In the genomic region with DNA sequence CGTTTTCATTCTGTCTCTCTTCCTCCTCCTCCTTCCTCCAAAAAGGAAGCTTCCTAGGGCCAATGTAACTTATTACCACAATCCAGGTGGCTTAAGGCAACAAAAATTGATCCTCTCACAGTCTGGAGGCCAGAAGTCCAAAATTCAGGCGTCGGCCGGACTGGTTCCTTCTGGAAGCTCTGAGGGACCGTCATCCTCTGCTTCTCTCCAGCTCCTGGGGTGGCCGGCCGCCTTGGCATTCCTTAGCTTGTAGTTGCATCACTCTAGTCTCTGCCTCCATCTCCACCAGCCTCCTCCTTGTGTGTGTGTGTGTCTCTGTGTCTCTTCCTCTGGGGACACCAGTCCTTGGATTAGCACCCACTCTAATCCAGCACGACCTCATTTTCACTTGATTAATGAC, we compare ENCODE assay signal across 27 cellular contexts.
"Had no signal": no experiment of that assay in that cellular context is flagged by ENCODE, and none has a peak within 500 bp of the region (broad histone marks: within the 10 kb centered on the region; RNA-seq: fewer than 3 reads in every experiment).

No MANE protein-coding gene starts in this region.

- H3K27ac Mint-ChIP-seq: stimulated activated effector memory CD8-positive, alpha-beta T cell treated with anti-CD3 and anti-CD28 coated beads, Interleukin-12 subunit alpha, Interleukin-12 subunit beta, amount 100 ng/mL, for 72 hours; stimulated activated memory B cell treated with anti-CD40 and anti-IgM and Interleukin-4, amounts not matched to agents 10 μg/mL and 1 μg/mL and 100 μg/mL, for 72 hours; stimulated activated naive B cell treated with anti-CD40 and anti-IgM and Interleukin-4, amounts not matched to agents 10 μg/mL and 1 μg/mL and 100 μg/mL, for 72 hours; stimulated activated naive CD8-positive, alpha-beta T cell treated with anti-CD3 and anti-CD28 coated beads, Interleukin-15, Interleukin-2, amounts not matched to agents 100 ng/mL and 50 ng/mL, for 24 hours; type B pancreatic cell had no signal

- H3K4me1 Mint-ChIP-seq: stimulated activated effector memory CD8-positive, alpha-beta T cell treated with anti-CD3 and anti-CD28 coated beads, Interleukin-12 subunit alpha, Interleukin-12 subunit beta, amount 100 ng/mL, for 72 hours; stimulated activated memory B cell treated with anti-CD40 and anti-IgM and Interleukin-4, amounts not matched to agents 10 μg/mL and 1 μg/mL and 100 μg/mL, for 72 hours; stimulated activated naive B cell treated with anti-CD40 and anti-IgM and Interleukin-4, amounts not matched to agents 10 μg/mL and 1 μg/mL and 100 μg/mL, for 72 hours; stimulated activated naive CD8-positive, alpha-beta T cell treated with anti-CD3 and anti-CD28 coated beads, Interleukin-15, amount 100 ng/mL, for 72 hours had no signal

- H3K27ac ChIP-seq: stomach, suprapubic skin, testis, thoracic aorta, thyroid gland, tibial artery, tibial nerve, transverse colon, upper lobe of left lung, uterus, vagina had no signal

- H3K36me3 ChIP-seq: stomach, suprapubic skin, thoracic aorta, thyroid gland, tibial artery, tibial nerve, transverse colon, upper lobe of left lung, uterus, vagina had no signal

- H3K4me3 ChIP-seq: stomach, suprapubic skin, testis, thoracic aorta, thyroid gland, tibial artery, tibial nerve, transverse colon, upper lobe of left lung, uterus, vagina had no signal

- H3K27me3 ChIP-seq: stomach, suprapubic skin, testis, thyroid gland, tibial artery, tibial nerve, transverse colon, upper lobe of left lung, uterus, vagina had no signal

- H3K4me1 ChIP-seq: stomach, suprapubic skin, testis, thyroid gland, tibial artery, tibial nerve, transverse colon, upper lobe of left lung, uterus, vagina had no signal

- DNase-seq: stimulated activated CD4-positive, alpha-beta T cell treated with anti-CD3 and anti-CD28 coated beads, Interleukin-2, amount 100 ng/mL, for 48 hours; stimulated activated CD4-positive, alpha-beta T cell treated with anti-CD3 and anti-CD28 coated beads, Interleukin-4, amount 100 ng/mL, for 1 hour; stimulated activated CD4-positive, alpha-beta T cell treated with anti-CD3 and anti-CD28 coated beads, Interleukin-4, amount 100 ng/mL, for 24 hours; stimulated activated CD4-positive, alpha-beta T cell treated with anti-CD3 and anti-CD28 coated beads, Interleukin-4, amount 100 ng/mL, for 4 hours; stimulated activated CD8-positive, alpha-beta memory T cell treated with anti-CD3 and anti-CD28 coated beads, Interleukin-4, amount 100 ng/mL, for 48 hours; stimulated activated naive B cell treated with anti-CD40 and anti-IgM and Interleukin-4, amounts not matched to agents 10 μg/mL and 1 μg/mL and 100 μg/mL, for 72 hours; stimulated activated naive CD4-positive, alpha-beta T cell; stimulated activated naive CD4-positive, alpha-beta T cell treated with Interleukin-2 at 50 U/mL for 16 hours; stimulated activated naive CD8-positive, alpha-beta T cell treated with anti-CD3 and anti-CD28 coated beads, Interleukin-15, amount 100 ng/mL, for 72 hours; stimulated activated naive CD8-positive, alpha-beta T cell treated with anti-CD3 and anti-CD28 coated beads, Interleukin-15, Interleukin-2, amounts not matched to agents 100 U/mL and 50 U/mL, for 24 hours; stomach; substantia nigra; testis; thyroid gland; tibial artery; transverse colon; trophoblast cell; upper lobe of left lung; uterus had no signal

- H3K9me3 ChIP-seq: testis, thyroid gland, transverse colon, upper lobe of left lung, uterus, vagina had no signal

- H3K36me3 Mint-ChIP-seq: stimulated activated effector memory CD8-positive, alpha-beta T cell treated with anti-CD3 and anti-CD28 coated beads, Interleukin-12 subunit alpha, Interleukin-12 subunit beta, amount 100 ng/mL, for 72 hours; stimulated activated memory B cell treated with anti-CD40 and anti-IgM and Interleukin-4, amounts not matched to agents 10 μg/mL and 1 μg/mL and 100 μg/mL, for 72 hours; stimulated activated naive B cell treated with anti-CD40 and anti-IgM and Interleukin-4, amounts not matched to agents 10 μg/mL and 1 μg/mL and 100 μg/mL, for 72 hours; type B pancreatic cell had no signal

- ATAC-seq: stimulated activated effector memory CD8-positive, alpha-beta T cell treated with anti-CD3 and anti-CD28 coated beads, Interleukin-12 subunit alpha, Interleukin-12 subunit beta, amount 100 ng/mL, for 72 hours; stimulated activated memory B cell treated with anti-CD40 and anti-IgM and Interleukin-4, amounts not matched to agents 10 μg/mL and 1 μg/mL and 100 μg/mL, for 72 hours; stimulated activated naive B cell treated with anti-CD40 and anti-IgM and Interleukin-4, amounts not matched to agents 10 μg/mL and 1 μg/mL and 100 μg/mL, for 72 hours; stimulated activated naive CD8-positive, alpha-beta T cell treated with anti-CD3 and anti-CD28 coated beads, Interleukin-15, amount 100 ng/mL, for 72 hours; stimulated activated naive CD8-positive, alpha-beta T cell treated with anti-CD3 and anti-CD28 coated beads, Interleukin-15, Interleukin-2, amounts not matched to agents 100 U/mL and 50 U/mL, for 24 hours had no signal

- H3K27me3 Mint-ChIP-seq: stimulated activated memory B cell treated with anti-CD40 and anti-IgM and Interleukin-4, amounts not matched to agents 10 μg/mL and 1 μg/mL and 100 μg/mL, for 72 hours; stimulated activated naive CD8-positive, alpha-beta T cell treated with anti-CD3 and anti-CD28 coated beads, Interleukin-15, amount 100 ng/mL, for 72 hours; stimulated activated naive CD8-positive, alpha-beta T cell treated with anti-CD3 and anti-CD28 coated beads, Interleukin-15, Interleukin-2, amounts not matched to agents 100 ng/mL and 50 ng/mL, for 24 hours had no signal

- H3K4me3 Mint-ChIP-seq: stimulated activated effector memory CD8-positive, alpha-beta T cell treated with anti-CD3 and anti-CD28 coated beads, Interleukin-12 subunit alpha, Interleukin-12 subunit beta, amount 100 ng/mL, for 72 hours; stimulated activated memory B cell treated with anti-CD40 and anti-IgM and Interleukin-4, amounts not matched to agents 10 μg/mL and 1 μg/mL and 100 μg/mL, for 72 hours; stimulated activated naive B cell treated with anti-CD40 and anti-IgM and Interleukin-4, amounts not matched to agents 10 μg/mL and 1 μg/mL and 100 μg/mL, for 72 hours; stimulated activated naive CD8-positive, alpha-beta T cell treated with anti-CD3 and anti-CD28 coated beads, Interleukin-15, amount 100 ng/mL, for 72 hours; stimulated activated naive CD8-positive, alpha-beta T cell treated with anti-CD3 and anti-CD28 coated beads, Interleukin-15, Interleukin-2, amounts not matched to agents 100 ng/mL and 50 ng/mL, for 24 hours; type B pancreatic cell had no signal
